36 cellular contexts compared by ENCODE assay signal in the genomic region with DNA sequence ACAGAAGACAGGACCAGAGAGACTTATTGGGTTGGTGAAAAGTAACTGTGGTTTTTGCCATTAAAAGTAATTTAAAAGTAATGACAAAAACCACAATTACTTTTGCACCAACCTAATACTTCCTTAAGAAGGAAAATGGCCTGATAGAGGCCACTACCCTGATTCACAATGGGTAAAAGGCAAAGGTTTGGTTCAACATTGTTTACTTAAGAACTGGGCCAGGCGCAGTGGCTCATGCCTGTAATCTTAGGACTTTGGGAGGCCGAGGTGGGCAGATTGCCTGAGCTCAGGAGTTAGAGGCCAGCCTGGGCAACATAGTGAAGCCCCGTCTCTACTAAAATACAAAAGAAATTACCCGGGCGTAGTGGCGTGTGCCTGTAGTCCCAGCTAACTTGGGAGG.
"Had no signal": no experiment of that assay in that cellular context is flagged by ENCODE, and none has a peak within 500 bp of the region (broad histone marks: within the 10 kb centered on the region; RNA-seq: fewer than 3 reads in every experiment).

No MANE protein-coding gene starts in this region.

- H3K4me1 Mint-ChIP-seq: activated CD4-positive, alpha-beta memory T cell treated with anti-CD3 and anti-CD28 coated beads, Interleukin-2, amount 10 ng/mL, durations not matched to agents 7 days and 5 days; activated CD4-positive, alpha-beta T cell treated with anti-CD3 and anti-CD28 coated beads for 36 hours; activated CD4-positive, alpha-beta T cell treated with anti-CD3 and anti-CD28 coated beads, Interleukin-2, amount 10 ng/mL, durations not matched to agents 7 days and 5 days; activated CD8-positive, alpha-beta memory T cell treated with anti-CD3 and anti-CD28 coated beads, Interleukin-2, amount 10 ng/mL, durations not matched to agents 7 days and 5 days; activated naive CD4-positive, alpha-beta T cell treated with anti-CD3 and anti-CD28 coated beads, Interleukin-2, amount 10 ng/mL, durations not matched to agents 7 days and 5 days; activated naive CD4-positive, alpha-beta T cell treated with anti-CD3 and anti-CD28 coated beads, Interleukin-2, amount 50 U/mL, for 24 hours; activated naive CD8-positive, alpha-beta T cell treated with anti-CD3 and anti-CD28 coated beads, Interleukin-2, amount 10 ng/mL, durations not matched to agents 7 days and 5 days; activated naive CD8-positive, alpha-beta T cell treated with anti-CD3 and anti-CD28 coated beads, Interleukin-2, amount 50 U/mL, for 24 hours; brain; central memory CD8-positive, alpha-beta T cell; WTC11 had no signal

- H3K27me3 ChIP-seq: ascending aorta, cardiac muscle cell had no signal

- H3K9me3 Mint-ChIP-seq: activated CD4-positive, alpha-beta memory T cell treated with anti-CD3 and anti-CD28 coated beads, Interleukin-2, amount 10 ng/mL, durations not matched to agents 7 days and 5 days; activated naive CD4-positive, alpha-beta T cell treated with anti-CD3 and anti-CD28 coated beads, Interleukin-2, amount 50 U/mL, for 24 hours; activated naive CD8-positive, alpha-beta T cell treated with anti-CD3 and anti-CD28 coated beads, Interleukin-2, amount 50 U/mL, for 24 hours; activated T-cell treated with anti-CD3 and anti-CD28 coated beads, Interleukin-2, amount 50 U/mL, for 24 hours; activated T-helper 2 cell treated with anti-CD3 and anti-CD28 coated beads, Interferon-gamma antibody, Interleukin-2, Interleukin-4, amounts not matched to agents 10 μg/mL and 5 μg/mL and 100 μg/mL, durations not matched to agents 14 hours and 24 hours and 36 hours; central memory CD8-positive, alpha-beta T cell; T-helper 1 cell treated with Interleukin-12 subunit alpha and Interleukin-12 subunit beta and Interleukin-4 antibody, amounts not matched to agents 30 μg/mL and 1 μg/mL, for 36 hours; T-helper 2 cell treated with Interferon-gamma antibody and Interleukin-4, amounts not matched to agents 5 μg/mL and 100 μg/mL, for 36 hours had no signal

- H3K9me3 ChIP-seq: ascending aorta had no signal

- H3K4me1 ChIP-seq: ascending aorta had no signal

- DNase-seq: activated CD4-positive, alpha-beta memory T cell treated with anti-CD3 and anti-CD28 coated beads, Interleukin-2, amount 10 ng/mL, durations not matched to agents 7 days and 5 days; activated CD4-positive, alpha-beta T cell treated with anti-CD3 and anti-CD28 coated beads for 1 hour; activated CD4-positive, alpha-beta T cell treated with anti-CD3 and anti-CD28 coated beads for 36 hours; activated CD4-positive, alpha-beta T cell treated with anti-CD3 and anti-CD28 coated beads for 48 hours; activated CD4-positive, alpha-beta T cell treated with anti-CD3 and anti-CD28 coated beads, Interleukin-2, amount 10 ng/mL, durations not matched to agents 7 days and 5 days; activated CD4-positive, alpha-beta T cell treated with anti-CD3 and anti-CD28 coated beads, Interleukin-2, amount 50 U/mL, for 48 hours; activated CD4-positive, CD25-positive, alpha-beta regulatory T cell; activated CD8-positive, alpha-beta memory T cell treated with anti-CD3 and anti-CD28 coated beads for 24 hours; activated CD8-positive, alpha-beta memory T cell treated with anti-CD3 and anti-CD28 coated beads, Interleukin-2, amount 10 ng/mL, durations not matched to agents 7 days and 5 days; activated CD8-positive, alpha-beta memory T cell treated with anti-CD3 and anti-CD28 coated beads, Interleukin-2, amount 50 U/mL, for 48 hours; activated CD8-positive, alpha-beta T cell treated with anti-CD3 and anti-CD28 coated beads, Interleukin-2, amount 10 ng/mL, durations not matched to agents 7 days and 5 days; activated effector memory CD4-positive, alpha-beta T cell treated with Interleukin-2 at 50 U/mL for 16 hours; activated gamma-delta T cell; activated naive CD4-positive, alpha-beta T cell treated with anti-CD3 and anti-CD28 coated beads, Interleukin-2, amount 10 ng/mL, durations not matched to agents 7 days and 5 days; activated naive CD4-positive, alpha-beta T cell treated with Interleukin-2 at 50 U/mL for 16 hours; activated naive CD8-positive, alpha-beta T cell treated with anti-CD3 and anti-CD28 coated beads, Interleukin-2, amount 10 ng/mL, durations not matched to agents 7 days and 5 days; activated naive CD8-positive, alpha-beta T cell treated with anti-CD3 and anti-CD28 coated beads, Interleukin-2, amount 50 U/mL, for 24 hours; activated T-cell treated with anti-CD3 and anti-CD28 coated beads, Interleukin-2, amount 50 U/mL, for 24 hours; activated T-cell treated with anti-CD3 and anti-CD28 coated beads, Interleukin-2, amount 50 U/mL, for 48 hours; T-helper 1 cell; T-helper 2 cell; T-helper 9 cell; WERI-Rb-1 had no signal

- H3K36me3 ChIP-seq: ascending aorta, cardiac muscle cell, WERI-Rb-1 had no signal

- H3K27ac Mint-ChIP-seq: activated CD4-positive, alpha-beta memory T cell treated with anti-CD3 and anti-CD28 coated beads, Interleukin-2, amount 10 ng/mL, durations not matched to agents 7 days and 5 days; activated CD4-positive, alpha-beta T cell treated with anti-CD3 and anti-CD28 coated beads for 36 hours; activated CD4-positive, alpha-beta T cell treated with anti-CD3 and anti-CD28 coated beads, Interleukin-2, amount 10 ng/mL, durations not matched to agents 7 days and 5 days; activated CD8-positive, alpha-beta memory T cell treated with anti-CD3 and anti-CD28 coated beads, Interleukin-2, amount 10 ng/mL, durations not matched to agents 7 days and 5 days; activated CD8-positive, alpha-beta T cell treated with anti-CD3 and anti-CD28 coated beads, Interleukin-2, amount 10 ng/mL, durations not matched to agents 7 days and 5 days; activated naive CD4-positive, alpha-beta T cell treated with anti-CD3 and anti-CD28 coated beads, Interleukin-2, amount 10 ng/mL, durations not matched to agents 7 days and 5 days; activated naive CD4-positive, alpha-beta T cell treated with anti-CD3 and anti-CD28 coated beads, Interleukin-2, amount 50 U/mL, for 24 hours; activated naive CD8-positive, alpha-beta T cell; activated naive CD8-positive, alpha-beta T cell treated with anti-CD3 and anti-CD28 coated beads, Interleukin-2, amount 10 ng/mL, durations not matched to agents 7 days and 5 days; activated naive CD8-positive, alpha-beta T cell treated with anti-CD3 and anti-CD28 coated beads, Interleukin-2, amount 50 U/mL, for 24 hours; activated T-cell treated with anti-CD3 and anti-CD28 coated beads, Interleukin-2, amount 50 U/mL, for 24 hours; activated T-helper 2 cell treated with anti-CD3 and anti-CD28 coated beads, Interferon-gamma antibody, Interleukin-2, Interleukin-4, amounts not matched to agents 10 μg/mL and 5 μg/mL and 100 μg/mL, durations not matched to agents 14 hours and 24 hours and 36 hours; brain; T-helper 1 cell treated with Interleukin-12 subunit alpha and Interleukin-12 subunit beta and Interleukin-4 antibody, amounts not matched to agents 30 μg/mL and 1 μg/mL, for 36 hours; T-helper 2 cell treated with Interferon-gamma antibody and Interleukin-4, amounts not matched to agents 5 μg/mL and 100 μg/mL, for 36 hours; WTC11 had no signal

- H3K4me3 ChIP-seq: ascending aorta, cardiac muscle cell had no signal

- H3K4me3 Mint-ChIP-seq: activated CD4-positive, alpha-beta memory T cell treated with anti-CD3 and anti-CD28 coated beads, Interleukin-2, amount 10 ng/mL, durations not matched to agents 7 days and 5 days; activated CD4-positive, alpha-beta T cell treated with anti-CD3 and anti-CD28 coated beads for 36 hours; activated CD4-positive, alpha-beta T cell treated with anti-CD3 and anti-CD28 coated beads, Interleukin-2, amount 10 ng/mL, durations not matched to agents 7 days and 5 days; activated CD8-positive, alpha-beta memory T cell treated with anti-CD3 and anti-CD28 coated beads, Interleukin-2, amount 10 ng/mL, durations not matched to agents 7 days and 5 days; activated CD8-positive, alpha-beta T cell treated with anti-CD3 and anti-CD28 coated beads, Interleukin-2, amount 10 ng/mL, durations not matched to agents 7 days and 5 days; activated naive CD4-positive, alpha-beta T cell treated with anti-CD3 and anti-CD28 coated beads, Interleukin-2, amount 10 ng/mL, durations not matched to agents 7 days and 5 days; activated naive CD4-positive, alpha-beta T cell treated with anti-CD3 and anti-CD28 coated beads, Interleukin-2, amount 50 U/mL, for 24 hours; activated naive CD8-positive, alpha-beta T cell; activated naive CD8-positive, alpha-beta T cell treated with anti-CD3 and anti-CD28 coated beads, Interleukin-2, amount 10 ng/mL, durations not matched to agents 7 days and 5 days; activated naive CD8-positive, alpha-beta T cell treated with anti-CD3 and anti-CD28 coated beads, Interleukin-2, amount 50 U/mL, for 24 hours; activated T-cell treated with anti-CD3 and anti-CD28 coated beads, Interleukin-2, amount 50 U/mL, for 24 hours; brain; central memory CD8-positive, alpha-beta T cell; T-helper 1 cell treated with Interleukin-12 subunit alpha and Interleukin-12 subunit beta and Interleukin-4 antibody, amounts not matched to agents 30 μg/mL and 1 μg/mL, for 36 hours; T-helper 2 cell treated with Interferon-gamma antibody and Interleukin-4, amounts not matched to agents 5 μg/mL and 100 μg/mL, for 36 hours; WTC11 had no signal

- ATAC-seq: activated CD4-positive, alpha-beta T cell treated with anti-CD3 and anti-CD28 coated beads for 36 hours; activated CD4-positive, CD25-positive, alpha-beta regulatory T cell treated with anti-CD3 and anti-CD28 coated beads, Interleukin-2, amount 50 U/mL, for 24 hours; activated CD8-positive, alpha-beta memory T cell treated with anti-CD3 and anti-CD28 coated beads, Interleukin-2, amount 10 ng/mL, durations not matched to agents 7 days and 5 days; activated CD8-positive, alpha-beta T cell treated with anti-CD3 and anti-CD28 coated beads, Interleukin-2, amount 10 ng/mL, durations not matched to agents 7 days and 5 days; WTC11 had no signal

- H3K36me3 Mint-ChIP-seq: activated CD8-positive, alpha-beta memory T cell treated with anti-CD3 and anti-CD28 coated beads, Interleukin-2, amount 10 ng/mL, durations not matched to agents 7 days and 5 days; activated naive CD4-positive, alpha-beta T cell treated with anti-CD3 and anti-CD28 coated beads, Interleukin-2, amount 50 U/mL, for 24 hours; activated naive CD8-positive, alpha-beta T cell; activated naive CD8-positive, alpha-beta T cell treated with anti-CD3 and anti-CD28 coated beads, Interleukin-2, amount 10 ng/mL, durations not matched to agents 7 days and 5 days; brain; WTC11 had no signal

- FAIRE-seq: bronchial epithelial cell, TTC549 had no signal

- H3K27me3 Mint-ChIP-seq: activated naive CD4-positive, alpha-beta T cell treated with anti-CD3 and anti-CD28 coated beads, Interleukin-2, amount 10 ng/mL, durations not matched to agents 7 days and 5 days; activated naive CD4-positive, alpha-beta T cell treated with anti-CD3 and anti-CD28 coated beads, Interleukin-2, amount 50 U/mL, for 24 hours; activated naive CD8-positive, alpha-beta T cell; activated T-cell treated with anti-CD3 and anti-CD28 coated beads, Interleukin-2, amount 50 U/mL, for 24 hours; brain had no signal

- H3K27ac ChIP-seq: ascending aorta, cardiac muscle cell, WERI-Rb-1 had no signal
